ENCODE assay signal across 9 cellular contexts in the genomic region with DNA sequence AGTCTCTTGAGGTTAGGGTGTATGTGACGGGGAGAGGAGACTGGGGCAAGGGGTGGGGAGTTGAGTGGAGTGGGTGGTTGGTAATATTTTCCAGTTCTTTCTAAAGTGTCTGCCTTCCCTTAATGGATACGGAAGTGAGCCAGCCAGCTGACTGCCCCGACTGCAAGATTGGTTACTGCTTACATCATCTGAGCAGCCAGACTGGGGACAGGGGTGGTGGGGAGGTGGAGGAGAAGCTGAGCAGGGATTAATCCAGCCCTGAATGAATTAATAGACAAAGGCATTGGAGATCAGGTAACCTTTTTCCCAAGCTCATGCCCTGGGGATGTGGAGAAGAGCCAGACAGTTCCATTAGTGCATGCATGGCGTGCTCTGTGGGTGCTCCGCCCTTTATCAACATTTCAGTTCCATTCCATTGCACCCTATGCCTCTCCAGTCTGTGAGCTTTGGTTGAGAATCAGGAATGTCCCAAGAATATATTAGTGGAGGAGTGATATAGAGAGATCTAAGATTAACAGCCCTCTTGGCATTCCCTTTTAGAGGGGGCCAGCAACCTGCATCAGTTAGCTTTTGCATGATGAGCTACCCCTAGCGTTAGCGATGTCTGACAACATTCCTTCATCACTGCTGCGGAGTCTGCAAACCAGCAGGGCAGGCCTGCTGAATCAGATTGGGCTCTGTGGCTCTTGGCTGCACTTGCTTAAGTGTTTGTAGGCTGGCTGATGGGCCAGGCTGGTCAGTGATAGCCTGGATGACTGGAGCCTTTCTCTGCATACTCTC.
DNase-seq lines count a peak whose midpoint lies in the region; ATAC-seq and TF ChIP-seq lines count a peak whose summit lies in the region.
"Had no signal": no experiment of that assay in that cellular context is flagged by ENCODE, and none has a peak within 500 bp of the region (broad histone marks: within the 10 kb centered on the region; RNA-seq: fewer than 3 reads in every experiment).

No MANE protein-coding gene starts in this region.

- no peaks in the 10 kb centered on the region for H3K9me3 Mint-ChIP-seq in neural progenitor cell
- no peaks in the 10 kb centered on the region for H3K9me3 Mint-ChIP-seq in CD8-positive, alpha-beta memory T cell

- H3K27me3 Mint-ChIP-seq in neural progenitor cell (ENCODE audit: insufficient read depth, low read depth) = peaks cover 2% of the 10 kb centered on the region
- peaks cover 3 to 9% of the 10 kb centered on the region in 2 donors for H3K27me3 Mint-ChIP-seq in CD8-positive, alpha-beta memory T cell

- no peaks in the 10 kb centered on the region for H3K36me3 ChIP-seq in neural progenitor cell
- H3K36me3 ChIP-seq in CD8-positive, alpha-beta memory T cell (ENCODE audit: insufficient read depth, low read length) = no peaks in the 10 kb centered on the region

- no peak overlapping the region for H2AFZ ChIP-seq in neural progenitor cell (replicated peaks)

- no peaks in the 10 kb centered on the region for H3K27me3 ChIP-seq in neural progenitor cell
- H3K27me3 ChIP-seq in CD8-positive, alpha-beta memory T cell (ENCODE audit: insufficient read depth, low read length, poor library complexity, severe bottlenecking) = no peaks in the 10 kb centered on the region

- no peak overlapping the region for H3K27ac Mint-ChIP-seq in neural progenitor cell
- H3K27ac Mint-ChIP-seq in CD8-positive, alpha-beta memory T cell = no peak overlapping the region

- H3K4me3 Mint-ChIP-seq in neural progenitor cell = no peak overlapping the region
- no peak overlapping the region for H3K4me3 Mint-ChIP-seq in CD8-positive, alpha-beta memory T cell

- CTCF ChIA-PET in CD8-positive, alpha-beta memory T cell (lab: Charles Lee) = no interaction called here

- DNase-seq in COLO668 (lab: John Stamatoyannopoulos, UW; ENCODE audit: unreplicated experiment) = peak; percentile 76
- peak; percentile 11 for DNase-seq in NCI-H460 (ENCODE audit: extremely low read depth, low read depth)
- DNase-seq in epithelial cell of prostate (ENCODE audit: low read depth, low spot score) = no peak
- peak; percentile 62 for DNase-seq in neural progenitor cell (ENCODE audit: low spot score)
- no peak for DNase-seq in CD8-positive, alpha-beta memory T cell
- no peak for DNase-seq in stimulated activated CD4-positive, alpha-beta T cell treated with anti-CD3 and anti-CD28 coated beads, Interleukin-15, amount 100 ng/mL, for 24 hours
- DNase-seq: T1000 had no signal

- H3K4me1 Mint-ChIP-seq in neural progenitor cell = peaks cover 23% of the 10 kb centered on the region
- no peaks in the 10 kb centered on the region for H3K4me1 Mint-ChIP-seq in CD8-positive, alpha-beta memory T cell

- peaks cover 25% of the 10 kb centered on the region for H3K4me1 ChIP-seq in neural progenitor cell
- no peaks in the 10 kb centered on the region for H3K4me1 ChIP-seq in CD8-positive, alpha-beta memory T cell (ENCODE audit: insufficient read depth, low read length)

- H3F3A ChIP-seq in neural progenitor cell (ENCODE audit: low read depth) = peaks cover 18% of the 10 kb centered on the region

- no peak for TF ChIP-seq CTCF in neural progenitor cell (IDR thresholded peaks at IDR 0.05)

- ATAC-seq in GM21576 (IDR thresholded peaks at IDR 0.05; ENCODE audit: unreplicated experiment) (no peak), GM18502 (IDR thresholded peaks at IDR 0.05; ENCODE audit: poor library complexity, unreplicated experiment) (no peak)

- POLR2A ChIA-PET in CD8-positive, alpha-beta memory T cell (lab: Charles Lee) = no interaction called here

- H3K4me2 ChIP-seq in neural progenitor cell = no peak overlapping the region

- no peaks in the 10 kb centered on the region for H3K36me3 Mint-ChIP-seq in neural progenitor cell
- no peaks in the 10 kb centered on the region for H3K36me3 Mint-ChIP-seq in CD8-positive, alpha-beta memory T cell

- H3K79me2 ChIP-seq in neural progenitor cell (ENCODE audit: low read depth) = no peaks in the 10 kb centered on the region

- no peaks in the 10 kb centered on the region for H3K9me3 ChIP-seq in neural progenitor cell (ENCODE audit: low read depth)
- H3K9me3 ChIP-seq in CD8-positive, alpha-beta memory T cell (ENCODE audit: low read length) = no peaks in the 10 kb centered on the region

- H3K9ac ChIP-seq in neural progenitor cell = no peak overlapping the region

- H4K20me1 ChIP-seq in neural progenitor cell (ENCODE audit: low read depth) = no peaks in the 10 kb centered on the region

- no peak overlapping the region for H3K4me3 ChIP-seq in neural progenitor cell
- H3K4me3 ChIP-seq in CD8-positive, alpha-beta memory T cell (ENCODE audit: low read length) = no peak overlapping the region

- H3K27ac ChIP-seq in epithelial cell of prostate (peak overlapping the region; percentile 81), neural progenitor cell (no peak overlapping the region)
- no peak overlapping the region for H3K27ac ChIP-seq in CD8-positive, alpha-beta memory T cell (ENCODE audit: low read depth, low read length)

Comparison
In these comparisons a context has a peak if more than half of its experiments do, and no peak if none do; other contexts are left out.
1. DNase-seq: peak in COLO668 (single experiment), NCI-H460 (single experiment) and neural progenitor cell (single experiment); none in epithelial cell of prostate (single experiment), CD8-positive, alpha-beta memory T cell (0 of 5) and stimulated activated CD4-positive, alpha-beta T cell treated with anti-CD3 and anti-CD28 coated beads, Interleukin-15, amount 100 ng/mL, for 24 hours (single experiment).